In genomic region chr6:30781697-30782424, GRCh38 we compare ENCODE assay signal across 8 cellular contexts. TPM values are rescaled to one million over a fixed set of nuclear protein-coding genes. Genes with fewer than 3 reads are reported as not detected.
DNase-seq lines count a peak whose midpoint lies in the region; ATAC-seq and TF ChIP-seq lines count a peak whose summit lies in the region.

No MANE protein-coding gene starts in this region.

- no peak for TF ChIP-seq CTCF in chondrocyte (IDR thresholded peaks at IDR 0.05)

- peak; percentile 79 for DNase-seq in GF-D8 (lab: John Stamatoyannopoulos, UW)
- DNase-seq in NCI-H1105 treated with DMSO at 0.1 percent for 48 hours (lab: John Stamatoyannopoulos, UW), result peak; percentile 91
- DNase-seq in chondrocyte (ENCODE audit: low spot score), result no peak
- peak; percentile 97 for DNase-seq in left lobe of liver (ENCODE audit: low spot score)
- peak; percentile 32 for DNase-seq in stimulated activated CD4-positive, alpha-beta T cell treated with anti-CD3 and anti-CD28 coated beads, Interleukin-4, amount 100 ng/mL, for 24 hours
- no peak for DNase-seq in T-helper 9 cell

- peaks cover 60% of the 10 kb centered on the region for H3K4me1 Mint-ChIP-seq in chondrocyte (ENCODE audit: low read depth)

- no peaks in the 10 kb centered on the region for H3K27me3 Mint-ChIP-seq in chondrocyte (ENCODE audit: low read depth)

- H3K36me3 Mint-ChIP-seq in chondrocyte (ENCODE audit: low read depth), result peaks cover 1% of the 10 kb centered on the region

- ATAC-seq in SK-N-SH treated with all-trans-retinoic acid at 6 μM for 48 hours (peak; percentile 88), left lobe of liver (peak; percentile 77), HG03280 (IDR thresholded peaks at IDR 0.05; ENCODE audit: unreplicated experiment) (no peak)

- H3K9me3 Mint-ChIP-seq in chondrocyte (ENCODE audit: low read depth), result peaks cover 3% of the 10 kb centered on the region

- peak overlapping the region; percentile 42 for H3K4me3 Mint-ChIP-seq in chondrocyte (ENCODE audit: unreplicated experiment)

- peak overlapping the region; percentile 99 for H3K27ac Mint-ChIP-seq in chondrocyte (ENCODE audit: unreplicated experiment)

TF ChIP-seq in SK-N-SH treated with all-trans-retinoic acid at 6 μM for 48 hours, 23 proteins besides CTCF, POLR2A, EP300 and RAD21:
- TF ChIP-seq CSDC2 (CRISPR knock-in tag; IDR thresholded peaks at IDR 0.05) (no peak), ISL1 (CRISPR knock-in tag; IDR thresholded peaks at IDR 0.05) (peak; percentile 81), BACH2 (CRISPR knock-in tag; IDR thresholded peaks at IDR 0.05; ENCODE audit: borderline replicate concordance) (peak; percentile 53; the same call in 1 of the 2 replicates), POU6F1 (CRISPR knock-in tag; IDR thresholded peaks at IDR 0.05; ENCODE audit: borderline replicate concordance, low read depth) (no peak; the same call in 1 of the 2 replicates), ZFP3 (CRISPR knock-in tag; IDR thresholded peaks at IDR 0.05) (peak; percentile 74; the same call in 1 of the 2 replicates), SNAI2 (CRISPR knock-in tag; IDR thresholded peaks at IDR 0.05) (peak; percentile 85; the same call in 1 of the 2 replicates), RARB (CRISPR knock-in tag; IDR thresholded peaks at IDR 0.05) (no peak), ZNF70 (CRISPR knock-in tag; IDR thresholded peaks at IDR 0.05) (no peak), ZFP30 (CRISPR knock-in tag; IDR thresholded peaks at IDR 0.05) (no peak), CREB5 (CRISPR knock-in tag; IDR thresholded peaks at IDR 0.05; ENCODE audit: low read depth) (peak; percentile 69; the same call in 1 of the 2 replicates), CSRNP3 (CRISPR knock-in tag; IDR thresholded peaks at IDR 0.05) (no peak), ARNTL (CRISPR knock-in tag; IDR thresholded peaks at IDR 0.05; ENCODE audit: borderline replicate concordance, low read depth) (no peak), TOX (CRISPR knock-in tag; IDR thresholded peaks at IDR 0.05; ENCODE audit: borderline replicate concordance) (no peak), ZC3H10 (CRISPR knock-in tag; IDR thresholded peaks at IDR 0.05) (no peak), TSHZ2 (CRISPR knock-in tag; IDR thresholded peaks at IDR 0.05) (peak; percentile 71), GLIS3 (CRISPR knock-in tag; IDR thresholded peaks at IDR 0.05) (no peak; the same call in 1 of the 2 replicates), TCF4 (CRISPR knock-in tag; IDR thresholded peaks at IDR 0.05; ENCODE audit: borderline replicate concordance) (peak; percentile 88), ESRRG (CRISPR knock-in tag; IDR thresholded peaks at IDR 0.05) (no peak), OSR1 (CRISPR knock-in tag; IDR thresholded peaks at IDR 0.05) (no peak), ZNF8 (CRISPR knock-in tag; IDR thresholded peaks at IDR 0.05) (no peak), PPARA (CRISPR knock-in tag; IDR thresholded peaks at IDR 0.05; ENCODE audit: borderline replicate concordance) (no peak)
TF ChIP-seq in SK-N-SH treated with all-trans-retinoic acid at 6 μM for 48 hours: peak in this region for 7.

RNA-seq across cellular contexts. Expression of gene IER3, which starts 37.5 kb away (rescaled TPM):
- total RNA-seq in chondrocyte, result 332 to 354 TPM (median 333 TPM) in 3 replicates
- total RNA-seq in left lobe of liver, result 5.8 TPM

RNA-seq across cellular contexts. Expression of gene FLOT1, which starts 39.4 kb away (rescaled TPM):
- 66.8 to 72.7 TPM (median 69.1 TPM) in 3 replicates for total RNA-seq in chondrocyte
- total RNA-seq in left lobe of liver, result 45.9 TPM

Comparison
In these comparisons a context has a peak if more than half of its experiments do, and no peak if none do; other contexts are left out.
1. DNase-seq: peak in GF-D8 (single experiment), NCI-H1105 treated with DMSO at 0.1 percent for 48 hours (single experiment), left lobe of liver (single experiment) and stimulated activated CD4-positive, alpha-beta T cell treated with anti-CD3 and anti-CD28 coated beads, Interleukin-4, amount 100 ng/mL, for 24 hours (single experiment); none in chondrocyte (single experiment) and T-helper 9 cell (single experiment).
2. RNA of gene IER3, which starts 37.5 kb away (total RNA-seq): 332 to 354 TPM in chondrocyte; 5.8 TPM in left lobe of liver (single experiment); every median in the first group is over 10 times any median in the second.